Comparison of ENCODE assay signal across 29 cellular contexts in genomic region chr7:156282816-156283215, GRCh38.
"Had no signal": no experiment of that assay in that cellular context is flagged by ENCODE, and none has a peak within 500 bp of the region (broad histone marks: within the 10 kb centered on the region; RNA-seq: fewer than 3 reads in every experiment).

No MANE protein-coding gene starts in this region.

- ATAC-seq: natural killer cell; psoas muscle; right cardiac atrium; sciatic nerve; stimulated activated memory B cell treated with anti-CD40 and anti-IgM and Interleukin-4, amounts not matched to agents 10 μg/mL and 1 μg/mL and 100 μg/mL, for 72 hours; stimulated activated naive CD8-positive, alpha-beta T cell treated with anti-CD3 and anti-CD28 coated beads, Interleukin-15, amount 100 ng/mL, for 72 hours; stimulated activated naive CD8-positive, alpha-beta T cell treated with anti-CD3 and anti-CD28 coated beads, Interleukin-15, Interleukin-2, amounts not matched to agents 100 U/mL and 50 U/mL, for 24 hours had no signal

- H3K36me3 ChIP-seq: ovary, spleen, suprapubic skin, tibial artery, upper lobe of left lung, vagina had no signal

- H3K4me3 ChIP-seq: neural progenitor cell, ovary, psoas muscle, skin epidermis, smooth muscle cell, spleen, suprapubic skin, testis, tibial artery, upper lobe of left lung, vagina had no signal

- DNase-seq: natural killer cell; occipital lobe; ovary; posterior cingulate gyrus; psoas muscle; right cardiac atrium; spleen; stimulated activated CD4-positive, alpha-beta T cell treated with anti-CD3 and anti-CD28 coated beads, Interleukin-12 subunit alpha, Interleukin-12 subunit beta, amount 100 ng/mL, for 4 hours; stimulated activated CD4-positive, alpha-beta T cell treated with anti-CD3 and anti-CD28 coated beads, Interleukin-1b, Interleukin-23, amount 100 ng/mL, for 48 hours; stimulated activated CD4-positive, alpha-beta T cell treated with anti-CD3 and anti-CD28 coated beads, Interleukin-4, amount 100 ng/mL, for 1 hour; stimulated activated CD4-positive, alpha-beta T cell treated with anti-CD3 and anti-CD28 coated beads, Interleukin-4, amount 100 ng/mL, for 4 hours; stimulated activated CD8-positive, alpha-beta memory T cell treated with anti-CD3 and anti-CD28 coated beads, Interleukin-4, amount 100 ng/mL, for 48 hours; stimulated activated naive CD4-positive, alpha-beta T cell; stimulated activated naive CD8-positive, alpha-beta T cell treated with anti-CD3 and anti-CD28 coated beads, Interleukin-15, amount 100 ng/mL, for 72 hours; stimulated activated naive CD8-positive, alpha-beta T cell treated with anti-CD3 and anti-CD28 coated beads, Interleukin-15, Interleukin-2, amounts not matched to agents 100 U/mL and 50 U/mL, for 24 hours; substantia nigra; testis; tibial artery; trophoblast cell; upper lobe of left lung had no signal

- FAIRE-seq: urothelium cell line had no signal

- H3K9ac ChIP-seq: neural progenitor cell, parathyroid adenoma had no signal

- H3K79me2 ChIP-seq: parathyroid adenoma had no signal

- H3K9me3 ChIP-seq: ovary, testis, vagina had no signal

- H3K4me2 ChIP-seq: neural progenitor cell, smooth muscle cell had no signal

- H3K27ac ChIP-seq: neural progenitor cell, ovary, parathyroid adenoma, psoas muscle, skin epidermis, spleen, suprapubic skin, testis, tibial artery, upper lobe of left lung, vagina had no signal

- H3K27me3 ChIP-seq: neural progenitor cell, ovary, suprapubic skin, testis, tibial artery, upper lobe of left lung, vagina had no signal

- H3K4me1 ChIP-seq: neural progenitor cell, parathyroid adenoma, psoas muscle, spleen, suprapubic skin, testis, tibial artery, upper lobe of left lung, vagina had no signal

- H2AFZ ChIP-seq: neural progenitor cell, parathyroid adenoma had no signal
